10 cellular contexts compared by ENCODE assay signal in the genomic region with DNA sequence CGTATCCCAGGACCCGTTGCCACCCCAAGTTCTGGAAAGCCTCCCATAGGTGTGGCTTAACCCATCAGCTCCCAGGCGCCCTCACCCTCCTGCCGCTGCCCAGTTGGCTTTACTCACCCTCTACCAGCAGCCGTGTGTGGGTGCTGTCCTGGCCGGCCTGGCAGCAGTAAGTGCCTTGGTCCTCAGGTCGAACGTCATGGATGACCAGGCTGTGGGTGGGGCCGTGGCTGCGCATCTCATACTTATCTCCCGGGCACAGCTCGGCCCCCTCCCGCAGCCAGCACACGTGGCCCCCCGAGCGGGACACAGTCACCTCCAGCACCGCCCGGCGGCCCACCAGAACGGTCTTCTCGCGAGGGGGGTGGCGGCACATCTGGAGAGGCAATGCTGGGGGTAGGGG. TPM values are rescaled to one million over a fixed set of nuclear protein-coding genes. Genes with fewer than 3 reads are reported as not detected.
DNase-seq lines count a peak whose midpoint lies in the region; ATAC-seq and TF ChIP-seq lines count a peak whose summit lies in the region.
"Had no signal": no experiment of that assay in that cellular context is flagged by ENCODE, and none has a peak within 500 bp of the region (broad histone marks: within the 10 kb centered on the region; RNA-seq: fewer than 3 reads in every experiment).

No MANE protein-coding gene starts in this region.

- ATAC-seq in HG03342 (IDR thresholded peaks at IDR 0.05; ENCODE audit: unreplicated experiment) (no peak), GM18909 (IDR thresholded peaks at IDR 0.05; ENCODE audit: poor library complexity, unreplicated experiment) (no peak)

- TF ChIP-seq CTCF in breast epithelium (IDR thresholded peaks at IDR 0.05), result no peak

- peaks cover 36% of the 10 kb centered on the region for H3K27me3 Mint-ChIP-seq in activated naive CD4-positive, alpha-beta T cell treated with anti-CD3 and anti-CD28 coated beads for 36 hours (ENCODE audit: low read depth)

- H3K23ac ChIP-seq in mesenchymal stem cell (ENCODE audit: low read length in 2 of 2), result no peak overlapping the region

- no peak overlapping the region for H3K14ac ChIP-seq in mesenchymal stem cell (ENCODE audit: low read length in 2 of 2)

- intact Hi-C loops in breast epithelium (cut with DNase I; ENCODE audit: low total_unique reads), result no loop called here
- intact Hi-C loops in activated naive CD4-positive, alpha-beta T cell treated with anti-CD3 and anti-CD28 coated beads for 36 hours (cut with micrococcal nuclease), result no loop called here

- H3K4me3 Mint-ChIP-seq in activated naive CD4-positive, alpha-beta T cell treated with anti-CD3 and anti-CD28 coated beads for 36 hours, result no peak overlapping the region

- H3K79me1 ChIP-seq in mesenchymal stem cell (replicated peaks; ENCODE audit: low read length, poor library complexity, severe bottlenecking), result no peaks in the 10 kb centered on the region

- peaks cover 8% of the 10 kb centered on the region for H3K4me1 Mint-ChIP-seq in activated naive CD4-positive, alpha-beta T cell treated with anti-CD3 and anti-CD28 coated beads for 36 hours (ENCODE audit: low read depth)
- H3K4me1 Mint-ChIP-seq: activated naive CD4-positive, alpha-beta T cell treated with anti-CD3 and anti-CD28 coated beads, Interleukin-2, amount 50 U/mL, for 24 hours had no signal

- H3K9me3 Mint-ChIP-seq in activated naive CD4-positive, alpha-beta T cell treated with anti-CD3 and anti-CD28 coated beads for 36 hours, result no peaks in the 10 kb centered on the region
- H3K9me3 Mint-ChIP-seq: activated naive CD4-positive, alpha-beta T cell treated with anti-CD3 and anti-CD28 coated beads, Interleukin-2, amount 50 U/mL, for 24 hours; memory B cell had no signal

- H3K9me3 ChIP-seq in HUES48 (ENCODE audit: control insufficient read depth, insufficient read depth, low read length) (no peaks in the 10 kb centered on the region), breast epithelium (no peaks in the 10 kb centered on the region), mesenchymal stem cell (ENCODE audit: control insufficient read depth, low read length) (no peaks in the 10 kb centered on the region)

- H4K8ac ChIP-seq in mesenchymal stem cell (ENCODE audit: low read length), result no peak overlapping the region

- DNase-seq in AG08396 (ENCODE audit: low spot score) (peak; percentile 61), breast epithelium (ENCODE audit: low spot score in 2 of 2) (no peak), mesenchymal stem cell (peak; percentile 63), NCI-H1092 treated with DMSO at 0.1 percent for 48 hours (lab: John Stamatoyannopoulos, UW) (no peak)
- no peak for DNase-seq in activated naive CD4-positive, alpha-beta T cell treated with anti-CD3 and anti-CD28 coated beads for 36 hours

- CTCF ChIA-PET in activated naive CD4-positive, alpha-beta T cell treated with anti-CD3 and anti-CD28 coated beads for 36 hours (lab: Charles Lee), result interaction anchor here (0.8 to 4.2 kb wide), 3 partner anchors 9 to 10 kb away, joined by 3 to 28 read pairs (median 5); a partner anchor contains a TSS

- H2BK5ac ChIP-seq in mesenchymal stem cell (ENCODE audit: low read depth, low read length, poor library complexity, severe bottlenecking), result no peak overlapping the region

- H2BK120ac ChIP-seq in mesenchymal stem cell (ENCODE audit: low read depth, low read length), result no peak overlapping the region

- H3K9ac ChIP-seq in HUES48 (ENCODE audit: low read depth, low read length), result no peak overlapping the region
- peak overlapping the region; percentile 73 for H3K9ac ChIP-seq in mesenchymal stem cell (ENCODE audit: low read length)

- H2BK15ac ChIP-seq in mesenchymal stem cell (ENCODE audit: low read depth, poor library complexity, severe bottlenecking), result no peak overlapping the region

- H3K4ac ChIP-seq in mesenchymal stem cell (ENCODE audit: low read depth in 1 of 2, low read length in 2 of 2), result no peak overlapping the region

- no peak for TF ChIP-seq POLR2A in breast epithelium (IDR thresholded peaks at IDR 0.05)

- H3K4me3 ChIP-seq in HUES48 (ENCODE audit: low read depth, low read length) (peak overlapping the region; percentile 82), breast epithelium (peak overlapping the region in 2 of 3 donors; percentile 62 to 76), mesenchymal stem cell (ENCODE audit: insufficient read depth in 1 of 2, low read depth in 1 of 2, low read length in 2 of 2) (peak overlapping the region in 1 of 2 experiments; percentile 80)

- H4K91ac ChIP-seq in mesenchymal stem cell (ENCODE audit: low read length), result no peak overlapping the region

- H3K27ac ChIP-seq in HUES48 (ENCODE audit: low read depth, low read length), result peak overlapping the region; percentile 31
- H3K27ac ChIP-seq in breast epithelium, result no peak overlapping the region
- H3K27ac ChIP-seq in mesenchymal stem cell (ENCODE audit: low read length, poor library complexity, severe bottlenecking), result no peak overlapping the region

- no peak overlapping the region for H2AFZ ChIP-seq in mesenchymal stem cell (ENCODE audit: low read depth, low read length)

- H3K18ac ChIP-seq in mesenchymal stem cell (ENCODE audit: low read depth in 1 of 2, low read length in 2 of 2), result no peak overlapping the region

- H3K4me2 ChIP-seq in mesenchymal stem cell (ENCODE audit: low read length, poor library complexity, severe bottlenecking), result peak overlapping the region; percentile 83

- H3K36me3 Mint-ChIP-seq in activated naive CD4-positive, alpha-beta T cell treated with anti-CD3 and anti-CD28 coated beads for 36 hours (ENCODE audit: low read depth), result no peaks in the 10 kb centered on the region
- H3K36me3 Mint-ChIP-seq: activated naive CD4-positive, alpha-beta T cell treated with anti-CD3 and anti-CD28 coated beads, Interleukin-2, amount 50 U/mL, for 24 hours; memory B cell had no signal

- no peak overlapping the region for H3K27ac Mint-ChIP-seq in activated naive CD4-positive, alpha-beta T cell treated with anti-CD3 and anti-CD28 coated beads for 36 hours
- H3K27ac Mint-ChIP-seq: memory B cell had no signal

- H3K27me3 ChIP-seq in HUES48 (ENCODE audit: control insufficient read depth, insufficient read depth, low read length), result peaks cover 20% of the 10 kb centered on the region
- H3K27me3 ChIP-seq in breast epithelium, result no peaks in the 10 kb centered on the region
- H3K27me3 ChIP-seq in mesenchymal stem cell (ENCODE audit: control insufficient read depth in 1 of 2, insufficient read depth in 1 of 2, low read length in 2 of 2), result peaks cover 13 to 15% of the 10 kb centered on the region in 2 experiments

- 21% methylated on average over 15 of the region's 23 CpGs for WGBS in mesenchymal stem cell

- peaks cover 23% of the 10 kb centered on the region for H3K36me3 ChIP-seq in HUES48 (ENCODE audit: control insufficient read depth, insufficient read depth, low read length)
- H3K36me3 ChIP-seq in breast epithelium, result no peaks in the 10 kb centered on the region
- H3K36me3 ChIP-seq in mesenchymal stem cell (ENCODE audit: control insufficient read depth in 1 of 2, insufficient read depth in 2 of 2, low read depth in 1 of 2, low read length in 2 of 2), result peaks cover 18 to 25% of the 10 kb centered on the region in 2 experiments

- H2BK12ac ChIP-seq in mesenchymal stem cell (ENCODE audit: low read length in 2 of 2), result no peak overlapping the region

- no peak overlapping the region for H2AK5ac ChIP-seq in mesenchymal stem cell (ENCODE audit: low read length, severe bottlenecking)

- peaks cover 7% of the 10 kb centered on the region for H3K4me1 ChIP-seq in HUES48 (ENCODE audit: control insufficient read depth, insufficient read depth, low read length)
- peaks cover 5 to 6% of the 10 kb centered on the region in 2 donors for H3K4me1 ChIP-seq in breast epithelium
- H3K4me1 ChIP-seq in mesenchymal stem cell (ENCODE audit: control insufficient read depth, insufficient read depth, low read depth, low read length), result peaks cover 19% of the 10 kb centered on the region

RNA-seq across cellular contexts. Expression of a gene that starts 7.6 kb away (rescaled TPM):
- total RNA-seq in breast epithelium, result 1 to 10 TPM; 1.6 to 1.9 (median 1.8) TPM
- 1.5 TPM for polyA plus RNA-seq in mesenchymal stem cell (2013, experiment 1 of 2)
- 1.3 TPM for polyA plus RNA-seq in mesenchymal stem cell (2013, experiment 2 of 2)
- total RNA-seq in activated naive CD4-positive, alpha-beta T cell treated with anti-CD3 and anti-CD28 coated beads for 36 hours, result 1 to 10 TPM in 1 of 2 experiments, under 1 TPM in 1; 0.86 to 1.1 TPM

RNA-seq across cellular contexts. Expression of a gene that starts 7.8 kb away (rescaled TPM):
- total RNA-seq in breast epithelium, result 10 to 100 TPM; 46.5 to 58.9 (median 49.0) TPM
- 134 TPM for polyA plus RNA-seq in mesenchymal stem cell (2013, experiment 1 of 2)
- polyA plus RNA-seq in mesenchymal stem cell (2013, experiment 2 of 2), result 133 TPM
- 1 to 10 TPM; 8.5 to 9.0 TPM for total RNA-seq in activated naive CD4-positive, alpha-beta T cell treated with anti-CD3 and anti-CD28 coated beads for 36 hours

RNA-seq across cellular contexts. Expression of a gene that starts 19.9 kb away (rescaled TPM):
- total RNA-seq in breast epithelium, result 10 to 100 TPM; 69.2 to 91.9 (median 73.1) TPM
- polyA plus RNA-seq in mesenchymal stem cell (2013, experiment 1 of 2), result 19.4 TPM
- 20.0 TPM for polyA plus RNA-seq in mesenchymal stem cell (2013, experiment 2 of 2)
- total RNA-seq in activated naive CD4-positive, alpha-beta T cell treated with anti-CD3 and anti-CD28 coated beads for 36 hours, result 1 to 10 TPM; 1.5 to 1.6 TPM

RNA-seq across cellular contexts. Expression of a gene that starts 20.7 kb away (rescaled TPM):
- total RNA-seq in breast epithelium, result under 1 TPM in 2 of 3 donors, not detected in 1; 0.64 to 0.73 TPM
- 0.30 TPM for polyA plus RNA-seq in mesenchymal stem cell (2013, experiment 1 of 2)
- polyA plus RNA-seq in mesenchymal stem cell (2013, experiment 2 of 2), result 0.18 TPM
- not detected for total RNA-seq in activated naive CD4-positive, alpha-beta T cell treated with anti-CD3 and anti-CD28 coated beads for 36 hours

RNA-seq across cellular contexts. Expression of a gene that starts 37.1 kb away (rescaled TPM):
- total RNA-seq in breast epithelium, result under 1 TPM in 1 of 3 donors, not detected in 2; 0.44 TPM
- not detected for polyA plus RNA-seq in mesenchymal stem cell (2013, experiment 1 of 2)
- polyA plus RNA-seq in mesenchymal stem cell (2013, experiment 2 of 2), result not detected
- total RNA-seq in activated naive CD4-positive, alpha-beta T cell treated with anti-CD3 and anti-CD28 coated beads for 36 hours, result not detected

Comparison
In these comparisons a context has a peak if more than half of its experiments do, and no peak if none do; other contexts are left out.
1. DNase-seq: peak in AG08396 (single experiment) and mesenchymal stem cell (single experiment); none in breast epithelium (0 of 2), activated naive CD4-positive, alpha-beta T cell treated with anti-CD3 and anti-CD28 coated beads for 36 hours (single experiment) and NCI-H1092 treated with DMSO at 0.1 percent for 48 hours (single experiment).
2. RNA of a gene that starts 7.8 kb away (total RNA-seq): 46.5 to 58.9 TPM in breast epithelium; 8.5 to 9.0 TPM in activated naive CD4-positive, alpha-beta T cell treated with anti-CD3 and anti-CD28 coated beads for 36 hours; every median in the first group is over 4 times any median in the second.
3. RNA of a gene that starts 19.9 kb away (total RNA-seq): 69.2 to 91.9 TPM in breast epithelium; 1.5 to 1.6 TPM in activated naive CD4-positive, alpha-beta T cell treated with anti-CD3 and anti-CD28 coated beads for 36 hours; every median in the first group is over 10 times any median in the second.